ENCODE assay signal across 24 cellular contexts in the genomic region with DNA sequence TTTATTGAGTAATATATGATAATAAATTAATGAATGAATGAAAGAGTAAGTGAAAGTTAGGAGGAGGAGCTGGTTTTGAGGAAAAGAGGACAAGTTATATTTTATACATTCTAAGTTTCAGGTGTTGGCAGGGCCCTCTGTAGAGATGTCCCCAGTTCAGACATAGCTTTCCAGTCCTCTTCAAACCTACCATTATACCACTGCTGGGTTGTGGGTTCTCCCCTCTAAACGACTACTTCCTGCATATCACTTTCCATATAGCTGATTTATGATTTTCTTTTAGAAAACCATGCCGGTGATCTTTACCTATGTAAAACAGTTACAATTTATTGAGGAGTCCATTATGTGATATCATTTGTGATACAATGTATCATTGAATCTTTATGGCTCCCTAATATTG.
A peak's percentile ranks its signal among the peaks of the same experiment; 100 is the strongest.
DNase-seq lines count a peak whose midpoint lies in the region; ATAC-seq lines count a peak whose summit lies in the region.
"Had no signal": no experiment of that assay in that cellular context is flagged by ENCODE, and none has a peak within 500 bp of the region (broad histone marks: within the 10 kb centered on the region; RNA-seq: fewer than 3 reads in every experiment).

No MANE protein-coding gene starts in this region.

- no peaks in the 10 kb centered on the region for H3K27me3 Mint-ChIP-seq in activated T-cell treated with anti-CD3 and anti-CD28 coated beads, Interleukin-2, amount 50 U/mL, for 72 hours (ENCODE audit: low read depth)
- H3K27me3 Mint-ChIP-seq in activated naive CD8-positive, alpha-beta T cell treated with anti-CD3 and anti-CD28 coated beads for 36 hours: no peaks in the 10 kb centered on the region
- H3K27me3 Mint-ChIP-seq: naive B cell had no signal

- no peak for DNase-seq in activated T-cell treated with anti-CD3 and anti-CD28 coated beads, Interleukin-2, amount 50 U/mL, for 72 hours
- DNase-seq in activated T-cell treated with anti-CD3 and anti-CD28 coated beads, Interleukin-2, amount 50 U/mL, for 1 hour: no peak
- no peak for DNase-seq in activated naive CD8-positive, alpha-beta T cell treated with anti-CD3 and anti-CD28 coated beads for 36 hours
- no peak for DNase-seq in stimulated activated effector memory CD8-positive, alpha-beta T cell treated with anti-CD3 and anti-CD28 coated beads, Interleukin-12 subunit alpha, Interleukin-12 subunit beta, amount 100 ng/mL, for 72 hours (ENCODE audit: low spot score in 2 of 2)
- DNase-seq in COLO829 (ENCODE audit: low spot score) (no peak), SJCRH30 (no peak)
- DNase-seq: amygdala, BE2C, GM23248, islet precursor cell, KG1, left ventricle myocardium inferior, naive B cell, NCI-H1417 treated with DMSO at 0.1 percent for 48 hours, NCI-H2081 treated with DMSO at 0.1 percent for 48 hours, NCI-H226, NCI-H69, SHP77, transverse colon had no signal

- H3K4me3 ChIP-seq in SJCRH30: no peak overlapping the region
- H3K4me3 ChIP-seq: GM23248, left ventricle myocardium inferior, transverse colon had no signal

- peaks cover 0 to 2% of the 10 kb centered on the region in 2 donors for H3K36me3 Mint-ChIP-seq in activated T-cell treated with anti-CD3 and anti-CD28 coated beads, Interleukin-2, amount 50 U/mL, for 72 hours (ENCODE audit: insufficient read depth in 2 of 2)
- H3K36me3 Mint-ChIP-seq in activated naive CD8-positive, alpha-beta T cell treated with anti-CD3 and anti-CD28 coated beads for 36 hours: peaks cover 7% of the 10 kb centered on the region
- no peaks in the 10 kb centered on the region for H3K36me3 Mint-ChIP-seq in stimulated activated effector memory CD8-positive, alpha-beta T cell treated with anti-CD3 and anti-CD28 coated beads, Interleukin-12 subunit alpha, Interleukin-12 subunit beta, amount 100 ng/mL, for 72 hours
- H3K36me3 Mint-ChIP-seq: mesothelial cell of epicardium, naive B cell had no signal

- H3K27ac Mint-ChIP-seq in activated T-cell treated with anti-CD3 and anti-CD28 coated beads, Interleukin-2, amount 50 U/mL, for 72 hours: peak overlapping the region; percentile 55
- peak overlapping the region; percentile 92 for H3K27ac Mint-ChIP-seq in activated naive CD8-positive, alpha-beta T cell treated with anti-CD3 and anti-CD28 coated beads for 36 hours
- peak overlapping the region; percentile 95 for H3K27ac Mint-ChIP-seq in stimulated activated effector memory CD8-positive, alpha-beta T cell treated with anti-CD3 and anti-CD28 coated beads, Interleukin-12 subunit alpha, Interleukin-12 subunit beta, amount 100 ng/mL, for 72 hours
- H3K27ac Mint-ChIP-seq: mesothelial cell of epicardium had no signal

- H3K36me3 ChIP-seq in KOPT-K1 (ENCODE audit: insufficient read depth, low read length) (peaks cover 18% of the 10 kb centered on the region), SJCRH30 (no peaks in the 10 kb centered on the region; the same call in 1 of the 2 replicates)
- H3K36me3 ChIP-seq: BE2C, left ventricle myocardium inferior, transverse colon had no signal

- H3K27me3 ChIP-seq in SJCRH30: no peaks in the 10 kb centered on the region
- H3K27me3 ChIP-seq: BE2C, transverse colon had no signal

- H3K27ac ChIP-seq in KOPT-K1 (ENCODE audit: low read depth, low read length, poor library complexity, severe bottlenecking): peak overlapping the region; percentile 93
- no peak overlapping the region for H3K27ac ChIP-seq in SJCRH30
- H3K27ac ChIP-seq: epithelial cell of prostate, GM23248, left ventricle myocardium inferior, transverse colon had no signal

- H3K9me3 Mint-ChIP-seq in activated T-cell treated with anti-CD3 and anti-CD28 coated beads, Interleukin-2, amount 50 U/mL, for 72 hours: peaks cover 0 to 2% of the 10 kb centered on the region in 2 donors
- no peaks in the 10 kb centered on the region for H3K9me3 Mint-ChIP-seq in activated naive CD8-positive, alpha-beta T cell treated with anti-CD3 and anti-CD28 coated beads for 36 hours
- H3K9me3 Mint-ChIP-seq in stimulated activated effector memory CD8-positive, alpha-beta T cell treated with anti-CD3 and anti-CD28 coated beads, Interleukin-12 subunit alpha, Interleukin-12 subunit beta, amount 100 ng/mL, for 72 hours: peaks cover 3% of the 10 kb centered on the region
- H3K9me3 Mint-ChIP-seq: mesothelial cell of epicardium, naive B cell had no signal

- H3K4me1 Mint-ChIP-seq in activated T-cell treated with anti-CD3 and anti-CD28 coated beads, Interleukin-2, amount 50 U/mL, for 72 hours (ENCODE audit: low read depth): peaks cover 88% of the 10 kb centered on the region
- H3K4me1 Mint-ChIP-seq in activated naive CD8-positive, alpha-beta T cell treated with anti-CD3 and anti-CD28 coated beads for 36 hours: peaks cover 73% of the 10 kb centered on the region
- peaks cover 70% of the 10 kb centered on the region for H3K4me1 Mint-ChIP-seq in stimulated activated effector memory CD8-positive, alpha-beta T cell treated with anti-CD3 and anti-CD28 coated beads, Interleukin-12 subunit alpha, Interleukin-12 subunit beta, amount 100 ng/mL, for 72 hours

- peaks cover 11% of the 10 kb centered on the region for H3K4me1 ChIP-seq in SJCRH30
- H3K4me1 ChIP-seq: BE2C, left ventricle myocardium inferior had no signal

- peak overlapping the region; percentile 58 to 78 for H3K4me3 Mint-ChIP-seq in activated T-cell treated with anti-CD3 and anti-CD28 coated beads, Interleukin-2, amount 50 U/mL, for 72 hours
- H3K4me3 Mint-ChIP-seq in activated naive CD8-positive, alpha-beta T cell treated with anti-CD3 and anti-CD28 coated beads for 36 hours: no peak overlapping the region
- H3K4me3 Mint-ChIP-seq in stimulated activated effector memory CD8-positive, alpha-beta T cell treated with anti-CD3 and anti-CD28 coated beads, Interleukin-12 subunit alpha, Interleukin-12 subunit beta, amount 100 ng/mL, for 72 hours: peak overlapping the region; percentile 72
- H3K4me3 Mint-ChIP-seq: mesothelial cell of epicardium had no signal

- no peak for ATAC-seq in activated T-cell treated with anti-CD3 and anti-CD28 coated beads, Interleukin-2, amount 50 U/mL, for 72 hours (replicated peaks in 1 of 2)
- ATAC-seq in stimulated activated effector memory CD8-positive, alpha-beta T cell treated with anti-CD3 and anti-CD28 coated beads, Interleukin-12 subunit alpha, Interleukin-12 subunit beta, amount 100 ng/mL, for 72 hours: no peak
- no peak for ATAC-seq in HG03159 (IDR thresholded peaks at IDR 0.05; ENCODE audit: unreplicated experiment)
- ATAC-seq: Panc1 had no signal

- H3K9me3 ChIP-seq in KOPT-K1 (ENCODE audit: insufficient read depth, low read length, poor library complexity, severe bottlenecking) (no peaks in the 10 kb centered on the region), SJCRH30 (replicated peaks) (no peaks in the 10 kb centered on the region)
- H3K9me3 ChIP-seq: BE2C, left ventricle myocardium inferior, transverse colon had no signal
